Comparison of ENCODE assay signal across 10 cellular contexts in the genomic region with DNA sequence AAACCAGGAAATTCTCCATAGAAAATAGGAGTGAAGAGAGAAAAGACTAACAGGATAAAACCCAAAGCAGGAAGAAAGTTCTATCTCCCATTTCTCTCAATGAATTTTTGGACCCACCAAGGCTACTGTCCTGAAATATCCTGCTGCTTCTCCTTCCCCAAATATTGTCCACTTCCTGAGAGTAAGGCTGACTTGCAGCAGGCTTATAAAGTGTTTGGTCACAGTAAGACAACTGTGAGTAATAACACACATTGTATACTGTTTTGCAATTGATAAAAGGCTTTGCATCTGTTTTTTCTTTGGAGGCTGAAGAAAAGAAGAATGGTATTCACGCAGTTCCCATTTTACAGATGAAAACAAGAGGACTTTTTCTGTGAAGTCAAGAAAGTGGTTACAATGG. TPM values are rescaled to one million over a fixed set of nuclear protein-coding genes. Genes with fewer than 3 reads are reported as not detected.
A peak's percentile ranks its signal among the peaks of the same experiment; 100 is the strongest.
DNase-seq lines count a peak whose midpoint lies in the region; ATAC-seq and TF ChIP-seq lines count a peak whose summit lies in the region.
"Not testable (repeated sequence)": the region's sequence is repeated elsewhere in the genome, so short reads cannot be mapped to it uniquely, and the experiment has no call there.
"Had no signal": no experiment of that assay in that cellular context is flagged by ENCODE, and none has a peak within 500 bp of the region (broad histone marks: within the 10 kb centered on the region; RNA-seq: fewer than 3 reads in every experiment).

No MANE protein-coding gene starts in this region.

- DNase-seq in Caco-2; T-cell; chondrocyte (ENCODE audit: low spot score): not testable (repeated sequence)
- peak; percentile 26 for DNase-seq in HFFc6
- peak; percentile 10 for DNase-seq in fibroblast of pulmonary artery (ENCODE audit: low read depth)

- TF ChIP-seq CTCF in Caco-2 (IDR thresholded peaks at IDR 0.05; ENCODE audit: insufficient read depth in 1 of 2, low read depth in 1 of 2, low read length in 1 of 2, severe bottlenecking in 1 of 2, unreplicated experiment in 1 of 2); HFFc6 (IDR thresholded peaks at IDR 0.05); chondrocyte (IDR thresholded peaks at IDR 0.05); fibroblast of pulmonary artery (IDR thresholded peaks at IDR 0.05; ENCODE audit: low read length, missing control alignments); nephron (IDR thresholded peaks at IDR 0.05; ENCODE audit: unreplicated experiment in 3 of 3): not testable (repeated sequence)

- not testable (repeated sequence) for H3K27ac Mint-ChIP-seq in Caco-2 (ENCODE audit: unreplicated experiment); T-cell; activated naive CD8-positive, alpha-beta T cell; chondrocyte (ENCODE audit: unreplicated experiment); nephron
- peak overlapping the region; percentile 96 for H3K27ac Mint-ChIP-seq in HFFc6

- H3K4me1 ChIP-seq in Caco-2, result not testable (repeated sequence)

- POLR2A ChIA-PET in Caco-2 (lab: Charles Lee); T-cell (lab: Charles Lee): not testable (repeated sequence)

- H3K4me3 Mint-ChIP-seq in Caco-2 (ENCODE audit: unreplicated experiment), result peak overlapping the region; percentile 82
- peak overlapping the region; percentile 92 for H3K4me3 Mint-ChIP-seq in HFFc6
- H3K4me3 Mint-ChIP-seq in T-cell, result peak overlapping the region in 2 of 3 donors; percentile 66 to 67
- peak overlapping the region; percentile 87 for H3K4me3 Mint-ChIP-seq in activated naive CD8-positive, alpha-beta T cell
- peak overlapping the region; percentile 78 for H3K4me3 Mint-ChIP-seq in chondrocyte (ENCODE audit: unreplicated experiment)
- H3K4me3 Mint-ChIP-seq in nephron, result peak overlapping the region; percentile 77 to 88 (median 88)

- CTCF ChIA-PET in Caco-2 (lab: Charles Lee); T-cell (lab: Charles Lee): not testable (repeated sequence)

- H3K36me3 Mint-ChIP-seq in Caco-2 (ENCODE audit: insufficient read depth, unreplicated experiment); HFFc6 (ENCODE audit: low read depth); T-cell; activated naive CD8-positive, alpha-beta T cell; chondrocyte (ENCODE audit: low read depth); nephron (ENCODE audit: low read depth): not testable (repeated sequence)

- not testable (repeated sequence) for BruUV-seq in Caco-2 (replicated peaks; lab: Mats Ljungman, UMichigan)

- intact Hi-C loops in Caco-2 (cut with micrococcal nuclease; ENCODE audit: unreplicated experiment), result not testable (repeated sequence)

- H3K4me1 Mint-ChIP-seq in Caco-2 (ENCODE audit: low read depth, unreplicated experiment); activated naive CD8-positive, alpha-beta T cell (ENCODE audit: low read depth); chondrocyte (ENCODE audit: low read depth): not testable (repeated sequence)
- H3K4me1 Mint-ChIP-seq in HFFc6 (ENCODE audit: low read depth) (peaks cover 43% of the 10 kb centered on the region), T-cell (peaks cover 7 to 13% (median 10%) of the 10 kb centered on the region in 3 donors), nephron (peaks cover 11% of the 10 kb centered on the region)

- not testable (repeated sequence) for H3K9me3 Mint-ChIP-seq in Caco-2 (ENCODE audit: unreplicated experiment); HFFc6; T-cell; activated naive CD8-positive, alpha-beta T cell (ENCODE audit: low read depth); chondrocyte (ENCODE audit: low read depth); nephron

- not testable (repeated sequence) for H3K4me3 ChIP-seq in Caco-2 (ENCODE audit: low read depth, low read length); fibroblast of pulmonary artery (replicated peaks; ENCODE audit: low read depth, low read length)

- not testable (repeated sequence) for H3K36me3 ChIP-seq in Caco-2 (ENCODE audit: control insufficient read depth, insufficient read depth, low read length)

- ATAC-seq in T-cell (replicated peaks in 1 of 4), result not testable (repeated sequence)

- not testable (repeated sequence) for H3K9me3 ChIP-seq in Caco-2

- H3K27me3 ChIP-seq in Caco-2 (replicated peaks; ENCODE audit: control insufficient read depth, insufficient read depth, low read length), result not testable (repeated sequence)

- H3K27me3 Mint-ChIP-seq in Caco-2 (ENCODE audit: insufficient read depth, unreplicated experiment); HFFc6 (ENCODE audit: insufficient read depth); chondrocyte (ENCODE audit: low read depth): not testable (repeated sequence)
- H3K27me3 Mint-ChIP-seq in T-cell, result peaks cover 17 to 32% of the 10 kb centered on the region in 2 donors
- H3K27me3 Mint-ChIP-seq in activated naive CD8-positive, alpha-beta T cell, result peaks cover 21% of the 10 kb centered on the region
- peaks cover 42% of the 10 kb centered on the region for H3K27me3 Mint-ChIP-seq in nephron (ENCODE audit: low read depth)

RNA-seq across cellular contexts. Expression of a gene that starts 52.8 kb away (rescaled TPM):
- total RNA-seq in Caco-2 (2022), result not detected in 2 replicates
- total RNA-seq in HFFc6 (2021; fragmentation: NEBNext Ultra II Directional; extraction: Animal tissue kit (Norgen Biotek cat#: 25700)), result not detected
- under 1 TPM in 1 of 5 donors, not detected in 4; 0.16 TPM for total RNA-seq in T-cell
- total RNA-seq in chondrocyte, result not detected in 3 replicates
- total RNA-seq: A673, H7, HT-29 had no signal
